Comparison of ENCODE assay signal across 8 cellular contexts in the genomic region with DNA sequence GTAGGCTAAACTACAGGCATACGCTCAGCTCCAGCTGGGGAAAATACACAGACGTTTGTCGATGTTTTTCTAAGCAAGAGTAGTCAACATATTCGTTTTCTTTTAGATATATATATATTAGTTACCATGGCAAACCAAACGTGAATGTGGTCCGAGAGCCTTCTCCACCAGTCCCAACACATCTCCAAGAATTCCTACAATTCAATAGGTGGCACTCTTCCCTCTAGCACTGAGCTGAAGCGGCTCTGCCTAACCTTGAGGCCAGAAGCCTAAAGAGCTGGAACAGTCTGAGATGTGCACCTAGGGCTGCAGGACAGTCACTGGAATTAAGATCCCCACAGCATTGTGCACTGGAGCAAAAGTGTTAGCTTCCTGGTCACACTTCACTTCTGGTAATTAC.
A peak's percentile ranks its signal among the peaks of the same experiment; 100 is the strongest.
DNase-seq lines count a peak whose midpoint lies in the region; ATAC-seq and TF ChIP-seq lines count a peak whose summit lies in the region.

No MANE protein-coding gene starts in this region.

- intact Hi-C loops in cardiac septum (cut with DNase I): no loop called here
- intact Hi-C loops in upper lobe of right lung (cut with DNase I): no loop called here

- H3K4me3 ChIP-seq in cardiac muscle cell (no peak overlapping the region), SK-N-SH (ENCODE audit: low read depth in 2 of 2, low read length in 1 of 2) (no peak overlapping the region), upper lobe of right lung (no peak overlapping the region)

- H3K79me2 ChIP-seq in SK-N-SH (ENCODE audit: insufficient read depth): no peaks in the 10 kb centered on the region

- ATAC-seq in upper lobe of right lung (peak; percentile 93), GM18517 (IDR thresholded peaks at IDR 0.05; ENCODE audit: unreplicated experiment) (no peak)

- H3K4me1 ChIP-seq in cardiac muscle cell (ENCODE audit: low read depth) (peaks cover 3% of the 10 kb centered on the region), SK-N-SH (ENCODE audit: control insufficient read depth in 1 of 2, insufficient read depth in 2 of 2, low read depth in 1 of 2, low read length in 1 of 2) (peaks cover 0 to 5% of the 10 kb centered on the region in 2 experiments; a peak in 1 of 4 replicates), upper lobe of right lung (no peaks in the 10 kb centered on the region)

- no peaks in the 10 kb centered on the region for H3F3A ChIP-seq in SK-N-SH (replicated peaks; ENCODE audit: insufficient read depth)

- no peak overlapping the region for H2AFZ ChIP-seq in SK-N-SH (ENCODE audit: low read depth)

- H3K27ac ChIP-seq in cardiac muscle cell (no peak overlapping the region), SK-N-SH (ENCODE audit: low read depth in 2 of 2, low read length in 1 of 2) (no peak overlapping the region), upper lobe of right lung (no peak overlapping the region)

- H3K9ac ChIP-seq in SK-N-SH: no peak overlapping the region

- POLR2A ChIA-PET in SK-N-SH (lab: Yijun Ruan, JAX): interaction anchor here (0.8 to 1.0 kb wide), 3 partner anchors 70 to 468 kb away, joined by 3 to 4 read pairs (median 3); a partner anchor contains a TSS

- peak; percentile 78 for TF ChIP-seq RAD21 in SK-N-SH (IDR thresholded peaks at IDR 0.05; ENCODE audit: low read length)

- no peaks in the 10 kb centered on the region for H3K36me3 ChIP-seq in cardiac muscle cell
- no peaks in the 10 kb centered on the region for H3K36me3 ChIP-seq in SK-N-SH (replicated peaks in 1 of 2; ENCODE audit: control insufficient read depth in 1 of 2, insufficient read depth in 2 of 2, low read length in 1 of 2)
- H3K36me3 ChIP-seq in upper lobe of right lung: no peaks in the 10 kb centered on the region

- peak; percentile 46 for TF ChIP-seq CTCF in cardiac muscle cell (IDR thresholded peaks at IDR 0.05; ENCODE audit: low read depth, low read length)
- peak; percentile 29 for TF ChIP-seq CTCF in SK-N-SH (IDR thresholded peaks at IDR 0.05)
- TF ChIP-seq CTCF in upper lobe of right lung (IDR thresholded peaks at IDR 0.05): peak; percentile 28

- CTCF ChIA-PET in SK-N-SH (lab: Yijun Ruan, JAX): interaction anchor here (0.6 to 2.1 kb wide), 21 partner anchors 11 to 663 kb away, joined by 3 to 13 read pairs (median 4); a partner anchor contains a TSS

- H3K9me3 ChIP-seq in cardiac muscle cell (ENCODE audit: low read depth) (no peaks in the 10 kb centered on the region), SK-N-SH (no peaks in the 10 kb centered on the region), upper lobe of right lung (no peaks in the 10 kb centered on the region)

- DNase-seq in cardiac muscle cell (ENCODE audit: low read depth in 1 of 2, low spot score in 1 of 2) (peak; percentile 57 to 65), cardiac septum (ENCODE audit: low spot score) (no peak), SK-N-SH (peak; percentile 41), iPS-NIHi7 (ENCODE audit: extremely low spot score) (peak; percentile 70), upper lobe of right lung (no peak), KG1 (lab: John Stamatoyannopoulos, UW) (no peak), GM03348 (ENCODE audit: low spot score) (no peak)

- H3K27me3 ChIP-seq in cardiac muscle cell (no peaks in the 10 kb centered on the region), SK-N-SH (ENCODE audit: insufficient read depth) (no peaks in the 10 kb centered on the region), upper lobe of right lung (no peaks in the 10 kb centered on the region)

- no peaks in the 10 kb centered on the region for H3K9me2 ChIP-seq in SK-N-SH

- no peaks in the 10 kb centered on the region for H4K20me1 ChIP-seq in SK-N-SH (ENCODE audit: insufficient read depth)

- 72% methylated on average over 7 of the region's 7 CpGs for WGBS in SK-N-SH (ENCODE audit: low lambda C conversion rate)

- H3K4me2 ChIP-seq in SK-N-SH: no peak overlapping the region

- no peak for TF ChIP-seq EP300 in SK-N-SH (IDR thresholded peaks at IDR 0.05; ENCODE audit: borderline replicate concordance in 1 of 2, low read depth in 1 of 2, low read length in 1 of 2)

TF ChIP-seq in SK-N-SH, 30 proteins besides CTCF, POLR2A, EP300 and RAD21:
- TF ChIP-seq JUND (IDR thresholded peaks at IDR 0.05) (no peak), MEF2A (IDR thresholded peaks at IDR 0.05; ENCODE audit: borderline replicate concordance, low read depth) (no peak), SMC3 (IDR thresholded peaks at IDR 0.05; ENCODE audit: low read depth, low read length) (peak; percentile 29; the same call in 1 of the 2 replicates)

Comparison
In these comparisons a context has a peak if more than half of its experiments do, and no peak if none do; other contexts are left out.
1. DNase-seq: peak in cardiac muscle cell (2 of 2), SK-N-SH (single experiment) and iPS-NIHi7 (single experiment); none in cardiac septum (single experiment), upper lobe of right lung (single experiment), KG1 (single experiment) and GM03348 (single experiment).
2. Peak in every context shown above with its lines, with median percentiles within 50 percentile points of each other: CTCF ChIP-seq.